In the genomic region with DNA sequence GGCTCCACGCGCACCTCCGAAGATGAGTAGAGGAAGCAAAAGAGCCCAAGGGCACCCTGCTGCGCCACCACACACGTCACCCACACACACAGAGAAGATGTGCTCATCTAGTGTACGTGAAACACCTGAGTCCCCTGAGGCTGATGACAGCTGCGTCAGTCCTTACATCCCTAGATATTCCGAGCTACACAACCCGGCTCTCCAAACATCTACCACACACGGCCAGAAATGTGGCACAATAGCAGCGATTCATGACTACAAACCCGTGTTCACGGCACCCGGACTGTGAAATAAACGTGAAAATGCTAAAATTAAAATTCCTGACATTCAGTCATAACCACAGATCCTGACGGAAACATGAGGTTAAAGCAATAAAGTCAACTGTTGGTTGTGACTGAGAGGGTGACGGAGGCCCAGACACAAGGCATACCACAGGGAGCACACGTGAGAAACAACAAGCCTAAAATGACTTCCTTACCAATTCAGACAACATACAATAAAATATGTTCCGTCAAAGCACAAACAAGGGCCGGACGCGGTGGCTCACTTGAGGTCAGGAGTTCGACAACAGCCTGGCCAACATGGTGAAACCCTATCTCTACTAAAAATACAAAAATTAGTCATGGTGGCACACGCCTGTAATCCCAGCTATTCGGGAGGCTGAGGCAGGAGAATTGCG, we compare ENCODE assay signal across 1 cellular context.
TF ChIP-seq lines count a peak whose summit lies in the region.

No MANE protein-coding gene starts in this region.

TF ChIP-seq in GM23338, 12 proteins besides CTCF, POLR2A, EP300 and RAD21 (continued from another document):
- TF ChIP-seq REST (IDR thresholded peaks at IDR 0.05; ENCODE audit: unreplicated experiment), result no peak
TF ChIP-seq in GM23338: peak in this region for 0.
